Comparison of ENCODE assay signal across 20 cellular contexts in genomic region chr6:23181301-23182110, GRCh38.
DNase-seq lines count a peak whose midpoint lies in the region; ATAC-seq and TF ChIP-seq lines count a peak whose summit lies in the region.
"Had no signal": no experiment of that assay in that cellular context is flagged by ENCODE, and none has a peak within 500 bp of the region (broad histone marks: within the 10 kb centered on the region; RNA-seq: fewer than 3 reads in every experiment).

No MANE protein-coding gene starts in this region.

- DNase-seq in NCI-H345 (lab: John Stamatoyannopoulos, UW) (peak; percentile 44), NCI-H345 treated with DMSO at 0.1 percent for 48 hours (lab: John Stamatoyannopoulos, UW; ENCODE audit: unreplicated experiment) (no peak), IMR-90 (no peak), PC-9 (no peak), neural progenitor cell (ENCODE audit: low spot score) (peak; percentile 4), KBM-7 (no peak)
- DNase-seq in stimulated activated CD4-positive, alpha-beta T cell treated with anti-CD3 and anti-CD28 coated beads, Interleukin-1b, Interleukin-23, amount 100 ng/mL, for 48 hours, result no peak
- DNase-seq in naive thymus-derived CD8-positive, alpha-beta T cell, result no peak
- DNase-seq: activated CD4-positive, alpha-beta T cell treated with anti-CD3 and anti-CD28 coated beads, Interleukin-2, amount 50 U/mL, for 4 hours; amniotic stem cell; CD8-positive, alpha-beta T cell; effector CD8-positive, alpha-beta T cell; MV-4-11; naive B cell; NCI-H526 treated with DMSO at 0.1 percent for 48 hours; Peyer's patch; small intestine had no signal

- no peak overlapping the region for H3K14ac ChIP-seq in IMR-90 (replicated peaks; ENCODE audit: low read depth, low read length)

- H3K9me2 ChIP-seq in PC-9 (ENCODE audit: insufficient read depth), result no peaks in the 10 kb centered on the region

- peaks cover 21% of the 10 kb centered on the region for H3K27me3 Mint-ChIP-seq in neural progenitor cell (ENCODE audit: insufficient read depth, low read depth)
- peaks cover 0 to 3% (median 0%) of the 10 kb centered on the region in 5 donors for H3K27me3 Mint-ChIP-seq in naive thymus-derived CD8-positive, alpha-beta T cell
- H3K27me3 Mint-ChIP-seq: naive B cell had no signal

- H2AK9ac ChIP-seq in IMR-90 (replicated peaks; ENCODE audit: low read depth, low read length, poor library complexity), result no peak overlapping the region

- H3K4me3 Mint-ChIP-seq in neural progenitor cell, result peak overlapping the region; percentile 51
- H3K4me3 Mint-ChIP-seq in naive thymus-derived CD8-positive, alpha-beta T cell, result no peak overlapping the region
- H3K4me3 Mint-ChIP-seq: CD8-positive, alpha-beta T cell; naive B cell had no signal

- no peak for TF ChIP-seq CTCF in IMR-90 (conservative IDR thresholded peaks at IDR 0.05; ENCODE audit: low read depth, low read length)
- no peak for TF ChIP-seq CTCF in PC-9 (conservative IDR thresholded peaks at IDR 0.05)
- TF ChIP-seq CTCF in neural progenitor cell (IDR thresholded peaks at IDR 0.05), result no peak

- TF ChIP-seq RAD21 in IMR-90 (IDR thresholded peaks at IDR 0.05; ENCODE audit: low read length), result no peak

- TF ChIP-seq POLR2A in IMR-90 (IDR thresholded peaks at IDR 0.05; ENCODE audit: low read depth, low read length), result no peak

- no peak overlapping the region for H3K56ac ChIP-seq in IMR-90 (ENCODE audit: extremely low read depth, insufficient read depth, low read length)

- H3K27ac ChIP-seq in IMR-90 (ENCODE audit: insufficient read depth, low read length) (no peak overlapping the region), PC-9 (no peak overlapping the region), neural progenitor cell (no peak overlapping the region)
- H3K27ac ChIP-seq: lower lobe of right lung, Peyer's patch, uterus had no signal

- H3K9ac ChIP-seq in IMR-90 (ENCODE audit: low read depth, low read length) (no peak overlapping the region), neural progenitor cell (no peak overlapping the region)

- H3K9me3 ChIP-seq in IMR-90 (ENCODE audit: control insufficient read depth, insufficient read depth, low read length) (no peaks in the 10 kb centered on the region), PC-9 (ENCODE audit: insufficient read depth, low read depth) (no peaks in the 10 kb centered on the region), neural progenitor cell (ENCODE audit: low read depth) (no peaks in the 10 kb centered on the region)
- H3K9me3 ChIP-seq: lower lobe of right lung, Peyer's patch, uterus had no signal

- H4K5ac ChIP-seq in IMR-90 (ENCODE audit: low read depth, low read length), result no peak overlapping the region

- peaks cover 42% of the 10 kb centered on the region for H3K4me1 Mint-ChIP-seq in neural progenitor cell
- H3K4me1 Mint-ChIP-seq in naive thymus-derived CD8-positive, alpha-beta T cell, result no peaks in the 10 kb centered on the region
- H3K4me1 Mint-ChIP-seq: naive B cell had no signal

- no peak overlapping the region for H2AK5ac ChIP-seq in IMR-90 (ENCODE audit: low read depth, low read length)

- no peak for ATAC-seq in IMR-90 (ENCODE audit: low read depth)
- no peak for ATAC-seq in naive thymus-derived CD8-positive, alpha-beta T cell
- ATAC-seq: CD8-positive, alpha-beta T cell had no signal

- H3K27me3 ChIP-seq in IMR-90 (ENCODE audit: control insufficient read depth, insufficient read depth, low read length) (no peaks in the 10 kb centered on the region), PC-9 (ENCODE audit: insufficient read depth, low read depth) (no peaks in the 10 kb centered on the region), neural progenitor cell (no peaks in the 10 kb centered on the region)
- H3K27me3 ChIP-seq: Peyer's patch, uterus had no signal

- H3F3A ChIP-seq in PC-9 (ENCODE audit: insufficient read depth, low read depth), result no peaks in the 10 kb centered on the region
- H3F3A ChIP-seq in neural progenitor cell (ENCODE audit: low read depth), result peaks cover 16% of the 10 kb centered on the region

- no peak overlapping the region for H2BK20ac ChIP-seq in IMR-90 (ENCODE audit: low read depth, low read length)

- no peaks in the 10 kb centered on the region for H3K4me1 ChIP-seq in IMR-90 (ENCODE audit: control insufficient read depth, insufficient read depth, low read length)
- H3K4me1 ChIP-seq in PC-9 (replicated peaks; ENCODE audit: insufficient read depth), result no peaks in the 10 kb centered on the region
- H3K4me1 ChIP-seq in neural progenitor cell, result peaks cover 22% of the 10 kb centered on the region
- H3K4me1 ChIP-seq: Peyer's patch, uterus had no signal

- CTCF ChIA-PET in IMR-90 (lab: Yijun Ruan, JAX), result no interaction called here
- CTCF ChIA-PET in PC-9 (lab: Charles Lee), result no interaction called here

- no peak overlapping the region for H4K91ac ChIP-seq in IMR-90 (ENCODE audit: insufficient read depth, low read depth, low read length)

- H3K4me2 ChIP-seq in IMR-90 (ENCODE audit: low read depth, low read length), result no peak overlapping the region
- H3K4me2 ChIP-seq in PC-9, result no peak overlapping the region
- peak overlapping the region; percentile 49 for H3K4me2 ChIP-seq in neural progenitor cell

- no peak overlapping the region for H2BK15ac ChIP-seq in IMR-90 (ENCODE audit: low read depth, low read length)

- H3K36me3 ChIP-seq in IMR-90 (ENCODE audit: control insufficient read depth, insufficient read depth, low read length) (no peaks in the 10 kb centered on the region), PC-9 (ENCODE audit: low read depth) (no peaks in the 10 kb centered on the region), neural progenitor cell (no peaks in the 10 kb centered on the region)
- H3K36me3 ChIP-seq: lower lobe of right lung, Peyer's patch, uterus had no signal

- peak overlapping the region in 1 of 2 experiments; percentile 35; a peak in 1 of 4 replicates for H4K8ac ChIP-seq in IMR-90 (ENCODE audit: low read depth in 2 of 2, low read length in 2 of 2)

- no peaks in the 10 kb centered on the region for H3K36me3 Mint-ChIP-seq in neural progenitor cell
- H3K36me3 Mint-ChIP-seq in naive thymus-derived CD8-positive, alpha-beta T cell, result no peaks in the 10 kb centered on the region
- H3K36me3 Mint-ChIP-seq: CD8-positive, alpha-beta T cell; naive B cell had no signal

- H3K4ac ChIP-seq in IMR-90 (ENCODE audit: low read depth, low read length), result no peak overlapping the region; the same call in 1 of the 2 replicates

- in situ Hi-C loops in IMR-90 (cut with MboI; ENCODE audit: low sequenced_read_pairs) (no loop called here), KBM-7 (cut with MboI; ENCODE audit: low pct_unique_long_range_greater_than_20kb, low sequenced_read_pairs) (no loop called here)

- H3K27ac Mint-ChIP-seq in neural progenitor cell, result peak overlapping the region; percentile 88
- no peak overlapping the region for H3K27ac Mint-ChIP-seq in naive thymus-derived CD8-positive, alpha-beta T cell
- H3K27ac Mint-ChIP-seq: CD8-positive, alpha-beta T cell; naive B cell; progenitor cell of endocrine pancreas had no signal

- H2AFZ ChIP-seq in IMR-90 (replicated peaks; ENCODE audit: low read length, poor library complexity), result peak overlapping the region; percentile 68
- peak overlapping the region; percentile 16; the same call in 1 of the 2 replicates for H2AFZ ChIP-seq in PC-9
- H2AFZ ChIP-seq in neural progenitor cell (replicated peaks), result no peak overlapping the region

- 0 out of 2 replicates have a peak, but pooled peaks cover 4% of the 10 kb centered on the region for H3K9me1 ChIP-seq in IMR-90 (ENCODE audit: insufficient read depth, low read length)

- H3K79me2 ChIP-seq in PC-9 (ENCODE audit: low read depth), result no peaks in the 10 kb centered on the region
- H3K79me2 ChIP-seq in neural progenitor cell (ENCODE audit: low read depth), result no peaks in the 10 kb centered on the region

- peaks cover 5% of the 10 kb centered on the region for H3K9me3 Mint-ChIP-seq in neural progenitor cell
- H3K9me3 Mint-ChIP-seq in naive thymus-derived CD8-positive, alpha-beta T cell, result peaks cover 0 to 5% (median 0%) of the 10 kb centered on the region in 9 donors
- H3K9me3 Mint-ChIP-seq: CD8-positive, alpha-beta T cell had no signal

- no peak overlapping the region for H3K23ac ChIP-seq in IMR-90 (ENCODE audit: low read depth, low read length)

- H3K4me3 ChIP-seq in IMR-90 (ENCODE audit: insufficient read depth, low read depth, low read length) (no peak overlapping the region), PC-9 (no peak overlapping the region), neural progenitor cell (no peak overlapping the region)
- H3K4me3 ChIP-seq: lower lobe of right lung, Peyer's patch, uterus had no signal

- no peak overlapping the region for H2BK5ac ChIP-seq in IMR-90 (ENCODE audit: low read depth, low read length, poor library complexity, severe bottlenecking)

- no CpG with 5 or more reads among the region's 7 CpGs for WGBS in IMR-90 (ENCODE audit: extremely low coverage in 2 of 2, insufficient read length in 1 of 2), 2 experiments

- H3K79me1 ChIP-seq in IMR-90 (ENCODE audit: low read depth in 1 of 2, low read length in 2 of 2), result no peaks in the 10 kb centered on the region

- POLR2A ChIA-PET in IMR-90 (lab: Charles Lee; ENCODE audit: unreplicated experiment), result no interaction called here
- POLR2A ChIA-PET in PC-9 (lab: Charles Lee; ENCODE audit: unreplicated experiment), result no interaction called here
- POLR2A ChIA-PET in naive thymus-derived CD8-positive, alpha-beta T cell (lab: Charles Lee), result no interaction called here

- H4K20me1 ChIP-seq in IMR-90 (ENCODE audit: insufficient read depth, low read length), result no peaks in the 10 kb centered on the region
- H4K20me1 ChIP-seq in PC-9 (ENCODE audit: insufficient read depth), result no peaks in the 10 kb centered on the region
- no peaks in the 10 kb centered on the region for H4K20me1 ChIP-seq in neural progenitor cell (ENCODE audit: low read depth)

- BruUV-seq in IMR-90 (replicated peaks; lab: Mats Ljungman, UMichigan), result no TSS peak
- no TSS peak for BruUV-seq in PC-9 (replicated peaks; lab: Mats Ljungman, UMichigan)

- no peak overlapping the region for H2BK120ac ChIP-seq in IMR-90 (ENCODE audit: low read depth, low read length)

- intact Hi-C loops in IMR-90 (cut with micrococcal nuclease), result no loop called here
- intact Hi-C loops in PC-9 (cut with micrococcal nuclease; ENCODE audit: unreplicated experiment), result no loop called here

- dilution Hi-C loops in IMR-90 (cut with HindIII; ENCODE audit: low sequenced_read_pairs, unreplicated experiment), result no loop called here

- peak overlapping the region; percentile 74 for H3K18ac ChIP-seq in IMR-90 (ENCODE audit: low read depth, low read length)

TF ChIP-seq in IMR-90, 13 proteins besides CTCF, POLR2A, EP300 and RAD21 (continues in another document):
- no peak for TF ChIP-seq BHLHE40 (IDR thresholded peaks at IDR 0.05; ENCODE audit: low read depth, low read length)
- no peak for TF ChIP-seq SMC3 (IDR thresholded peaks at IDR 0.05; ENCODE audit: low read depth, low read length)
- no peak for TF ChIP-seq MXI1 (IDR thresholded peaks at IDR 0.05; ENCODE audit: borderline replicate concordance, low read depth, low read length)
- TF ChIP-seq CHD1 (IDR thresholded peaks at IDR 0.05; ENCODE audit: low read depth, low read length), result no peak
- TF ChIP-seq MAFK (IDR thresholded peaks at IDR 0.05; ENCODE audit: low read depth, low read length), result no peak

Comparison
In these comparisons a context has a peak if more than half of its experiments do, and no peak if none do; other contexts are left out.
1. DNase-seq: peak in NCI-H345 (single experiment) and neural progenitor cell (single experiment); none in NCI-H345 treated with DMSO at 0.1 percent for 48 hours (single experiment), IMR-90 (single experiment), PC-9 (0 of 2), stimulated activated CD4-positive, alpha-beta T cell treated with anti-CD3 and anti-CD28 coated beads, Interleukin-1b, Interleukin-23, amount 100 ng/mL, for 48 hours (single experiment), KBM-7 (single experiment) and naive thymus-derived CD8-positive, alpha-beta T cell (0 of 10).